17 cellular contexts compared by ENCODE assay signal in the genomic region with DNA sequence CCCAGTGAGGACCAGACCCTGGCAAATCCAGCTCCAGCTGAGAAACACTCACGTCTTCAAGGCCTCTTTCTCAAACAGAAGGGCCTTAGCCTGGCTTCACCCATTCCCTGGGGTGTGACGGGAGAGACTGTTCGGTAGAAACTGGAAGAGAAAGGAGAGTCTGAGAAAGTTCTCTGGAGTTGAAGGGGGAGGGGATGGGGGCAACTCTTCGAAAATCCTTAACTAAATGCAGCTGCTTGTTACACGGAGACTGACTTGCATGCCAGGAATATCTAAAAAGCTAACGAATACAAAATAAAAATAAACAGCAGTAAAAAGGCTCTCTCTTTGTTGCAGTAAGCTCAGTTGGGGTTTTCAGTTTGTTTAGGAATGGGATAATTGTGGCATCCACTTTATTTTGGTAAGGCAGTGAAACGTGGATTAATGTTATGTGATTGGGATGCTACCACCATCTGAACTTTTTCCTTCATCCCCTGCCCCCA. TPM values are rescaled to one million over a fixed set of nuclear protein-coding genes. Genes with fewer than 3 reads are reported as not detected.
DNase-seq lines count a peak whose midpoint lies in the region; ATAC-seq, FAIRE-seq and TF ChIP-seq lines count a peak whose summit lies in the region.
"Had no signal": no experiment of that assay in that cellular context is flagged by ENCODE, and none has a peak within 500 bp of the region (broad histone marks: within the 10 kb centered on the region; RNA-seq: fewer than 3 reads in every experiment).

No MANE protein-coding gene starts in this region.

- peak overlapping the region; percentile 8 to 62 (median 51) for H3K27ac Mint-ChIP-seq in brain
- H3K27ac Mint-ChIP-seq: activated T-helper 17 cell treated with anti-CD3 and anti-CD28 coated beads, Interleukin-2, amount 50 U/mL, for 72 hours; stimulated activated naive CD8-positive, alpha-beta T cell treated with anti-CD3 and anti-CD28 coated beads, Interleukin-15, amount 100 ng/mL, for 72 hours; T-helper 1 cell treated with Interleukin-12 subunit alpha and Interleukin-12 subunit beta and Interleukin-4 antibody, amounts not matched to agents 30 μg/mL and 1 μg/mL, for 36 hours had no signal

- H3K4me1 ChIP-seq in iPS-15b (ENCODE audit: control insufficient read depth, insufficient read depth, low read length) (peaks cover 72% of the 10 kb centered on the region), thoracic aorta (ENCODE audit: control insufficient read depth in 1 of 2, low read depth in 2 of 2) (peaks cover 36 to 76% of the 10 kb centered on the region in 2 donors)

- H3K27me3 ChIP-seq in iPS-15b (ENCODE audit: control insufficient read depth, insufficient read depth, low read length), result no peaks in the 10 kb centered on the region
- H3K27me3 ChIP-seq in thoracic aorta (replicated peaks; ENCODE audit: insufficient read depth), result no peaks in the 10 kb centered on the region
- H3K27me3 ChIP-seq: body of pancreas had no signal

- no peaks in the 10 kb centered on the region for H3K9me3 ChIP-seq in iPS-15b (ENCODE audit: control insufficient read depth, insufficient read depth, low read length)
- H3K9me3 ChIP-seq in thoracic aorta, result no peaks in the 10 kb centered on the region
- H3K9me3 ChIP-seq: body of pancreas had no signal

- H3K9ac ChIP-seq in iPS-15b (ENCODE audit: low read depth, low read length), result peak overlapping the region; percentile 3

- H3K9me3 Mint-ChIP-seq in brain, result no peaks in the 10 kb centered on the region
- H3K9me3 Mint-ChIP-seq: activated T-helper 17 cell treated with anti-CD3 and anti-CD28 coated beads, Interleukin-2, amount 50 U/mL, for 72 hours; stimulated activated naive CD8-positive, alpha-beta T cell treated with anti-CD3 and anti-CD28 coated beads, Interleukin-15, amount 100 ng/mL, for 72 hours; T-helper 1 cell treated with Interleukin-12 subunit alpha and Interleukin-12 subunit beta and Interleukin-4 antibody, amounts not matched to agents 30 μg/mL and 1 μg/mL, for 36 hours had no signal

- peak overlapping the region; percentile 34 to 66 (median 48) for H3K4me3 Mint-ChIP-seq in brain
- H3K4me3 Mint-ChIP-seq: activated T-helper 17 cell treated with anti-CD3 and anti-CD28 coated beads, Interleukin-2, amount 50 U/mL, for 72 hours; stimulated activated naive CD8-positive, alpha-beta T cell treated with anti-CD3 and anti-CD28 coated beads, Interleukin-15, amount 100 ng/mL, for 72 hours; T-helper 1 cell treated with Interleukin-12 subunit alpha and Interleukin-12 subunit beta and Interleukin-4 antibody, amounts not matched to agents 30 μg/mL and 1 μg/mL, for 36 hours had no signal

- peak overlapping the region in 1 of 2 donors; percentile 37 for H3K27ac ChIP-seq in thoracic aorta
- H3K27ac ChIP-seq: 22Rv1, body of pancreas had no signal

- TF ChIP-seq CTCF in brain (conservative IDR thresholded peaks at IDR 0.05) (no peak), thoracic aorta (IDR thresholded peaks at IDR 0.05) (no peak)

- no peaks in the 10 kb centered on the region for H3K36me3 ChIP-seq in iPS-15b (ENCODE audit: control insufficient read depth, insufficient read depth, low read length)
- no peaks in the 10 kb centered on the region for H3K36me3 ChIP-seq in thoracic aorta

- FAIRE-seq in urothelium cell line (lab: Jason Lieb, UNC), result no peak
- FAIRE-seq: K562, small intestine had no signal

- ATAC-seq in thoracic aorta (ENCODE audit: insufficient number of reproducible peaks, low FRiP score, low read depth) (no peak), GM18511 (IDR thresholded peaks at IDR 0.05; ENCODE audit: unreplicated experiment) (no peak)
- ATAC-seq: activated T-helper 17 cell treated with anti-CD3 and anti-CD28 coated beads, Interleukin-2, amount 50 U/mL, for 72 hours; body of pancreas; K562; stimulated activated naive CD8-positive, alpha-beta T cell treated with anti-CD3 and anti-CD28 coated beads, Interleukin-15, amount 100 ng/mL, for 72 hours had no signal

- H3K27me3 Mint-ChIP-seq in brain, result peaks cover 17% of the 10 kb centered on the region

- H3K4me1 Mint-ChIP-seq in brain, result peaks cover 77% of the 10 kb centered on the region
- H3K4me1 Mint-ChIP-seq: activated T-helper 17 cell treated with anti-CD3 and anti-CD28 coated beads, Interleukin-2, amount 50 U/mL, for 72 hours had no signal

- H3K4me3 ChIP-seq in iPS-15b (ENCODE audit: low read depth, low read length) (no peak overlapping the region), thoracic aorta (peak overlapping the region; percentile 51)
- H3K4me3 ChIP-seq: body of pancreas, K562 had no signal

- DNase-seq in DMS 273 (lab: John Stamatoyannopoulos, UW; ENCODE audit: unreplicated experiment) (peak; percentile 13), DMS 273 treated with DMSO at 0.1 percent for 48 hours (lab: John Stamatoyannopoulos, UW) (no peak), thoracic aorta (ENCODE audit: low spot score) (no peak), urothelium cell line (ENCODE audit: low spot score) (no peak), NCI-H1092 (lab: John Stamatoyannopoulos, UW) (no peak)
- DNase-seq: activated CD4-positive, alpha-beta T cell treated with anti-CD3 and anti-CD28 coated beads, Interleukin-2, amount 50 U/mL, for 1 hour; body of pancreas; effector memory CD4-positive, alpha-beta T cell; small intestine; stimulated activated naive CD8-positive, alpha-beta T cell treated with anti-CD3 and anti-CD28 coated beads, Interleukin-15, amount 100 ng/mL, for 72 hours had no signal

- no peaks in the 10 kb centered on the region for H3K36me3 Mint-ChIP-seq in brain

RNA-seq across cellular contexts. Expression of a gene that starts 5.6 kb away (rescaled TPM):
- polyA plus RNA-seq in brain (ENCODE audit: insufficient read depth, low read depth, low replicate concordance), result 0.80 TPM
- total RNA-seq in thoracic aorta, result 10 to 100 TPM; 41.2 to 51.8 TPM
- polyA plus RNA-seq: K562 had no signal
